ENCODE assay signal across 26 cellular contexts in the genomic region with DNA sequence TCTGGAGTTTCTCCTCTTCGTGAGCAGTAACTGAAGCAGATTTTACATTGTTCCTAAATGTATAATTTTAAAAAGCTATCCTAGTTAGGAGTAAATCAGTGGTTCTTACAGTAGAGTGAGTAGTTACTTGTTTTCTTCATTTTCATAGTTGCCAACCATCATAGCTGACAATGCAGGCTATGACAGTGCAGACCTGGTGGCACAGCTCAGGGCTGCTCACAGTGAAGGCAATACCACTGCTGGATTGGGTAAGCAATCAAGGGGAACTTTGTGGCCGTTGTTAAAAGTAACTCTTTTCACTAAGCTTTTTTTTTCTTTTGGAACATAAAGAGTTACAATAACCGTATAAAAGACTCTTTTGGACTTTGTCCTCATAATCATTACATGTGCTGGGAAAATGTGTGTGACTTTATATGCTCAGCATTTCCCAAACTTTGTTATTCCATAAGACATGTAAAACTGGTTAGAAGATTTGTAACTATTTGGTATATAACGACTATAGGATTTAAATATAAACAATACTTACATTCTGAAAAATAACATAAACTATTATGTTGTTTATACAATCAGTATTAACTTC. TPM values are rescaled to one million over a fixed set of nuclear protein-coding genes. Genes with fewer than 3 reads are reported as not detected.
DNase-seq lines count a peak whose midpoint lies in the region; ATAC-seq and TF ChIP-seq lines count a peak whose summit lies in the region.
"Had no signal": no experiment of that assay in that cellular context is flagged by ENCODE, and none has a peak within 500 bp of the region (broad histone marks: within the 10 kb centered on the region; RNA-seq: fewer than 3 reads in every experiment).

No MANE protein-coding gene starts in this region.

- H3K27ac ChIP-seq in cardiac muscle cell (peak overlapping the region; percentile 48), liver (ENCODE audit: low read depth in 1 of 2, low read length in 2 of 2) (no peak overlapping the region), lower lobe of right lung (no peak overlapping the region)
- H3K27ac ChIP-seq: 22Rv1; BLaER1 treated with 17β-estradiol and CSF1 and Interleukin-3, amounts not matched to agents 10 nM and 100 nM; PC-9 had no signal

- no peak overlapping the region for H3K27ac Mint-ChIP-seq in activated CD4-positive, alpha-beta T cell treated with anti-CD3 and anti-CD28 coated beads for 36 hours
- H3K27ac Mint-ChIP-seq in activated CD4-positive, alpha-beta T cell treated with anti-CD3 and anti-CD28 coated beads, Interleukin-2, amount 10 ng/mL, durations not matched to agents 24 days and 14 days, result no peak overlapping the region
- H3K27ac Mint-ChIP-seq: CD8-positive, alpha-beta T cell; GM23338 had no signal

- H3K9ac ChIP-seq in liver (ENCODE audit: low read depth in 1 of 2, low read length in 2 of 2), result no peak overlapping the region

- intact Hi-C loops in activated CD4-positive, alpha-beta T cell treated with anti-CD3 and anti-CD28 coated beads for 36 hours (cut with DNase I, micrococcal nuclease), result no loop called here
- intact Hi-C loops in activated CD4-positive, alpha-beta T cell treated with anti-CD3 and anti-CD28 coated beads, Interleukin-2, amount 10 ng/mL, durations not matched to agents 24 days and 14 days (cut with micrococcal nuclease), result no loop called here
- intact Hi-C loops in left ventricle myocardium superior (cut with micrococcal nuclease), result no loop called here
- intact Hi-C loops in lower lobe of right lung (cut with DNase I), result no loop called here

- H3K36me3 ChIP-seq in cardiac muscle cell (peaks cover 83% of the 10 kb centered on the region), liver (ENCODE audit: control insufficient read depth in 4 of 4, insufficient read depth in 3 of 4, low read depth in 1 of 4, low read length in 3 of 4) (peaks cover 18 to 81% (median 73%) of the 10 kb centered on the region in 4 donors), lower lobe of right lung (peaks cover 100% of the 10 kb centered on the region)

- H3K4me1 ChIP-seq in cardiac muscle cell (ENCODE audit: low read depth) (no peaks in the 10 kb centered on the region), liver (ENCODE audit: control insufficient read depth in 4 of 4, insufficient read depth in 4 of 4, low read length in 3 of 4) (peaks cover 0 to 5% (median 1%) of the 10 kb centered on the region in 4 donors), lower lobe of right lung (no peaks in the 10 kb centered on the region)
- H3K4me1 ChIP-seq: BLaER1 treated with 17β-estradiol and CSF1 and Interleukin-3, amounts not matched to agents 10 nM and 100 nM; HAP-1 had no signal

- TF ChIP-seq RAD21 in liver (IDR thresholded peaks at IDR 0.05), result no peak

- ATAC-seq in activated CD4-positive, alpha-beta T cell treated with anti-CD3 and anti-CD28 coated beads for 36 hours, result peak; percentile 44
- ATAC-seq in left ventricle myocardium superior (no peak), lower lobe of right lung (no peak)
- ATAC-seq: CD8-positive, alpha-beta T cell; GM12878; GM23338; K562 had no signal

- no peak overlapping the region for H3K4me3 Mint-ChIP-seq in activated CD4-positive, alpha-beta T cell treated with anti-CD3 and anti-CD28 coated beads for 36 hours
- no peak overlapping the region for H3K4me3 Mint-ChIP-seq in activated CD4-positive, alpha-beta T cell treated with anti-CD3 and anti-CD28 coated beads, Interleukin-2, amount 10 ng/mL, durations not matched to agents 24 days and 14 days
- H3K4me3 Mint-ChIP-seq: CD8-positive, alpha-beta T cell; GM23338 had no signal

- peaks cover 2% of the 10 kb centered on the region for H3K9me3 Mint-ChIP-seq in activated CD4-positive, alpha-beta T cell treated with anti-CD3 and anti-CD28 coated beads for 36 hours (ENCODE audit: low read depth)
- no peaks in the 10 kb centered on the region for H3K9me3 Mint-ChIP-seq in activated CD4-positive, alpha-beta T cell treated with anti-CD3 and anti-CD28 coated beads, Interleukin-2, amount 10 ng/mL, durations not matched to agents 24 days and 14 days
- H3K9me3 Mint-ChIP-seq: CD8-positive, alpha-beta T cell had no signal

- H3K36me3 Mint-ChIP-seq in activated CD4-positive, alpha-beta T cell treated with anti-CD3 and anti-CD28 coated beads for 36 hours (ENCODE audit: low read depth), result peaks cover 73% of the 10 kb centered on the region
- peaks cover 74% of the 10 kb centered on the region for H3K36me3 Mint-ChIP-seq in activated CD4-positive, alpha-beta T cell treated with anti-CD3 and anti-CD28 coated beads, Interleukin-2, amount 10 ng/mL, durations not matched to agents 24 days and 14 days (ENCODE audit: low read depth)

- CTCF ChIA-PET in activated CD4-positive, alpha-beta T cell treated with anti-CD3 and anti-CD28 coated beads for 36 hours (lab: Charles Lee), result interaction anchor here (0.6 to 1.9 kb wide), 2 partner anchors 12 to 40 kb away, joined by 3 to 4 read pairs; no protein-coding TSS in a partner anchor

- DNase-seq in activated CD4-positive, alpha-beta T cell treated with anti-CD3 and anti-CD28 coated beads for 36 hours, result no peak
- no peak for DNase-seq in activated CD4-positive, alpha-beta T cell treated with anti-CD3 and anti-CD28 coated beads, Interleukin-2, amount 10 ng/mL, durations not matched to agents 24 days and 14 days
- no peak for DNase-seq in cardiac muscle cell (ENCODE audit: low read depth in 1 of 2, low spot score in 1 of 2)
- DNase-seq in left ventricle myocardium superior, result no peak
- DNase-seq in NCI-H524 treated with DMSO at 0.1 percent for 48 hours (lab: John Stamatoyannopoulos, UW), result no peak
- DNase-seq in lower lobe of right lung, result no peak
- DNase-seq in iPS-NIHi11 (ENCODE audit: low spot score), result no peak
- DNase-seq: CD8-positive, alpha-beta T cell; DND-41; MG63; NCI-H1417; NCI-H1694 treated with DMSO at 0.1 percent for 48 hours; NCI-H2107; NCI-H510A; NCI-H748 treated with DMSO at 0.1 percent for 48 hours; PC-9; RPMI8226; SHP77 had no signal

- TF ChIP-seq CTCF in cardiac muscle cell (IDR thresholded peaks at IDR 0.05; ENCODE audit: low read depth, low read length) (no peak), liver (IDR thresholded peaks at IDR 0.05; ENCODE audit: low read depth, low read length, missing input control) (no peak), lower lobe of right lung (IDR thresholded peaks at IDR 0.05) (no peak)

- POLR2A ChIA-PET in activated CD4-positive, alpha-beta T cell treated with anti-CD3 and anti-CD28 coated beads for 36 hours (lab: Charles Lee), result no interaction called here

- H3K4me3 ChIP-seq in cardiac muscle cell (no peak overlapping the region), liver (ENCODE audit: low read depth in 1 of 3, low read length in 3 of 3) (no peak overlapping the region), lower lobe of right lung (no peak overlapping the region)
- H3K4me3 ChIP-seq: BLaER1 treated with 17β-estradiol and CSF1 and Interleukin-3, amounts not matched to agents 10 nM and 100 nM; GM12878; GM23338; HAP-1; K562; MG63; PC-9 had no signal

- H3K4me1 Mint-ChIP-seq in activated CD4-positive, alpha-beta T cell treated with anti-CD3 and anti-CD28 coated beads for 36 hours, result peaks cover 5% of the 10 kb centered on the region
- H3K4me1 Mint-ChIP-seq in activated CD4-positive, alpha-beta T cell treated with anti-CD3 and anti-CD28 coated beads, Interleukin-2, amount 10 ng/mL, durations not matched to agents 24 days and 14 days, result peaks cover 6% of the 10 kb centered on the region
- H3K4me1 Mint-ChIP-seq: GM23338 had no signal

- no peaks in the 10 kb centered on the region for H3K27me3 Mint-ChIP-seq in activated CD4-positive, alpha-beta T cell treated with anti-CD3 and anti-CD28 coated beads for 36 hours
- no peaks in the 10 kb centered on the region for H3K27me3 Mint-ChIP-seq in activated CD4-positive, alpha-beta T cell treated with anti-CD3 and anti-CD28 coated beads, Interleukin-2, amount 10 ng/mL, durations not matched to agents 24 days and 14 days

- H3K9me3 ChIP-seq in cardiac muscle cell (ENCODE audit: low read depth) (no peaks in the 10 kb centered on the region), liver (ENCODE audit: control insufficient read depth in 4 of 4, low read length in 3 of 4) (no peaks in the 10 kb centered on the region), lower lobe of right lung (no peaks in the 10 kb centered on the region)
- H3K9me3 ChIP-seq: HAP-1, MG63 had no signal

- no peaks in the 10 kb centered on the region for H3K27me3 ChIP-seq in cardiac muscle cell
- no peaks in the 10 kb centered on the region for H3K27me3 ChIP-seq in liver (ENCODE audit: control insufficient read depth in 4 of 4, insufficient read depth in 4 of 4, low read length in 3 of 4)
- no peaks in the 10 kb centered on the region for H3K27me3 ChIP-seq in lower lobe of right lung (ENCODE audit: low read depth)
- H3K27me3 ChIP-seq: BLaER1 treated with 17β-estradiol and CSF1 and Interleukin-3, amounts not matched to agents 10 nM and 100 nM; MG63 had no signal

- WGBS in liver, result 59% methylated on average over 4 of the region's 4 CpGs

TF ChIP-seq in liver, 16 proteins besides CTCF, POLR2A, EP300 and RAD21 (continues in another document):
- TF ChIP-seq HNF4G (IDR thresholded peaks at IDR 0.05) (peak; percentile 20), JUND (IDR thresholded peaks at IDR 0.05) (no peak), HNF4A (conservative IDR thresholded peaks at IDR 0.05) (peak; percentile 35 to 63), NR2F2 (IDR thresholded peaks at IDR 0.05) (no peak), EGR1 (IDR thresholded peaks at IDR 0.05; ENCODE audit: low read depth in 2 of 2) (no peak), GABPA (IDR thresholded peaks at IDR 0.05 in 1 of 2, conservative IDR thresholded peaks at IDR 0.05 in 1 of 2) (no peak), RXRA (IDR thresholded peaks at IDR 0.05) (no peak), FOXA1 (IDR thresholded peaks at IDR 0.05) (no peak)
- TF ChIP-seq, protein P1, sequence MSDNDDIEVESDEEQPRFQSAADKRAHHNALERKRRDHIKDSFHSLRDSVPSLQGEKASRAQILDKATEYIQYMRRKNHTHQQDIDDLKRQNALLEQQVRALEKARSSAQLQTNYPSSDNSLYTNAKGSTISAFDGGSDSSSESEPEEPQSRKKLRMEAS (IDR thresholded peaks at IDR 0.05), result no peak

RNA-seq across cellular contexts. Expression of a gene that starts 12.4 kb away (rescaled TPM):
- total RNA-seq in activated CD4-positive, alpha-beta T cell treated with anti-CD3 and anti-CD28 coated beads for 36 hours, result not detected
- not detected in 2 replicates for total RNA-seq in activated CD4-positive, alpha-beta T cell treated with anti-CD3 and anti-CD28 coated beads, Interleukin-2, amount 10 ng/mL, durations not matched to agents 24 days and 14 days
- total RNA-seq in cardiac muscle cell, result 33.5 and 44.0 TPM in 2 replicates
- 40.8 and 59.6 TPM in 2 replicates for polyA plus RNA-seq in cardiac muscle cell
- 50.8 TPM for total RNA-seq in left ventricle myocardium superior
- not detected for total RNA-seq in liver
- not detected for polyA plus RNA-seq in liver
- total RNA-seq in lower lobe of right lung, result not detected
- total RNA-seq: CD8-positive, alpha-beta T cell; GM12878; GM23338; K562; LHCN-M2; PC-9 had no signal
- polyA plus RNA-seq: GM12878, GM23338 had no signal

RNA-seq across cellular contexts. Expression of a gene that starts 13.0 kb away (rescaled TPM):
- total RNA-seq in activated CD4-positive, alpha-beta T cell treated with anti-CD3 and anti-CD28 coated beads for 36 hours, result 100 to 1,000 TPM; 293 to 360 TPM
- 490 and 511 TPM in 2 replicates for total RNA-seq in activated CD4-positive, alpha-beta T cell treated with anti-CD3 and anti-CD28 coated beads, Interleukin-2, amount 10 ng/mL, durations not matched to agents 24 days and 14 days
- total RNA-seq in cardiac muscle cell (227 and 237 TPM in 2 replicates), left ventricle myocardium superior (89.1 TPM), liver (100 to 1,000 TPM in 1 of 2 donors, 10 to 100 TPM in 1; 79.4 to 145 TPM), lower lobe of right lung (81.4 TPM)
- polyA plus RNA-seq in cardiac muscle cell (307 and 340 TPM in 2 replicates), liver (10 to 100 TPM; 43.6 to 81.8 TPM)

Comparison
In these comparisons a context has a peak if more than half of its experiments do, and no peak if none do; other contexts are left out.
1. RNA of a gene that starts 12.4 kb away (total RNA-seq): 50.8 TPM in left ventricle myocardium superior (single experiment) and 33.5 to 44.0 TPM in cardiac muscle cell; not detected in activated CD4-positive, alpha-beta T cell treated with anti-CD3 and anti-CD28 coated beads for 36 hours, not detected in activated CD4-positive, alpha-beta T cell treated with anti-CD3 and anti-CD28 coated beads, Interleukin-2, amount 10 ng/mL, durations not matched to agents 24 days and 14 days, not detected in liver and not detected in lower lobe of right lung (single experiment); every median in the first group is over 10 times any median in the second.